ENCODE assay signal across 16 cellular contexts in the genomic region with DNA sequence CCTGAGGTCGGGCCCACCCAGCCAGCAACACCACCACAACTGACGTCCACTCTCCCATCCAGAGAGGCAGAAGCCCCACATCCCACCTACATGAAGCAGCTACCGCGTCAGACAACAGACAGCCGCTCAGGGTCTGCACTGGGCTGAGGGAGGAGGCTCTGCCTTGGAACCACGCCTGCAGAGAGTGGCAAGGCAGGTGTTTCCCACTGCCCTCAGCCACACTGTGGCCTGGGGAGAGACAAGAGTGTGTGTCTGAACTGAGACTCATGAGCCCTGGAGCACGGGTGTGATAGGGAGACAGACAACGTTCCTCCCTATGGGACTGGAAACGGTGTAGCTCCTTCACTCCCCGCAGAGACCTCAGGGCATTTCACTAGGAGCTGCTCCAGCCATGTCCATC. TPM values are rescaled to one million over a fixed set of nuclear protein-coding genes. Genes with fewer than 3 reads are reported as not detected.
"Had no signal": no experiment of that assay in that cellular context is flagged by ENCODE, and none has a peak within 500 bp of the region (broad histone marks: within the 10 kb centered on the region; RNA-seq: fewer than 3 reads in every experiment).

No MANE protein-coding gene starts in this region.

RNA-seq across cellular contexts. Expression of gene LILRB2, which starts 5.4 kb away (rescaled TPM):
- total RNA-seq: dermis microvascular lymphatic vessel endothelial cell, fibroblast of lung, frontal cortex, glomerular endothelial cell, mammary epithelial cell, mesothelial cell of epicardium, osteoblast, pulmonary artery endothelial cell had no signal
- polyA plus RNA-seq: fibroblast of lung, mammary epithelial cell, neural cell had no signal

RNA-seq across cellular contexts. Expression of gene LILRA5, which starts 26.7 kb away (rescaled TPM):
- total RNA-seq: cerebellum, dermis microvascular lymphatic vessel endothelial cell, fibroblast of lung, glomerular endothelial cell, mammary epithelial cell, mesothelial cell of epicardium, pulmonary artery endothelial cell, suprapubic skin had no signal
- polyA plus RNA-seq: fibroblast of lung, mammary epithelial cell, neural cell had no signal

RNA-seq across cellular contexts. Expression of gene LILRB5, which starts 29.2 kb away (rescaled TPM):
- total RNA-seq: dermis microvascular lymphatic vessel endothelial cell, fibroblast of lung, glomerular endothelial cell, mammary epithelial cell, mesothelial cell of epicardium, osteoblast, pulmonary artery endothelial cell had no signal
- polyA plus RNA-seq: fibroblast of lung, mammary epithelial cell, neural cell had no signal

RNA-seq across cellular contexts. Expression of gene LILRA6, which starts 43.7 kb away (rescaled TPM):
- total RNA-seq: dermis microvascular lymphatic vessel endothelial cell, fibroblast of lung, glomerular endothelial cell, mammary epithelial cell, mesothelial cell of epicardium, osteoblast, pulmonary artery endothelial cell had no signal
- polyA plus RNA-seq: fibroblast of lung, mammary epithelial cell, neural cell had no signal

RNA-seq across cellular contexts. Expression of gene LILRA4, which starts 52.7 kb away (rescaled TPM):
- total RNA-seq: cardiac septum, colonic mucosa, dermis microvascular lymphatic vessel endothelial cell, fibroblast of lung, glomerular endothelial cell, left lobe of liver, mammary epithelial cell, mesothelial cell of epicardium, osteoblast, pulmonary artery endothelial cell, thyroid gland had no signal
- polyA plus RNA-seq: fibroblast of lung, heart right ventricle, mammary epithelial cell, neural cell had no signal
